In the genomic region with DNA sequence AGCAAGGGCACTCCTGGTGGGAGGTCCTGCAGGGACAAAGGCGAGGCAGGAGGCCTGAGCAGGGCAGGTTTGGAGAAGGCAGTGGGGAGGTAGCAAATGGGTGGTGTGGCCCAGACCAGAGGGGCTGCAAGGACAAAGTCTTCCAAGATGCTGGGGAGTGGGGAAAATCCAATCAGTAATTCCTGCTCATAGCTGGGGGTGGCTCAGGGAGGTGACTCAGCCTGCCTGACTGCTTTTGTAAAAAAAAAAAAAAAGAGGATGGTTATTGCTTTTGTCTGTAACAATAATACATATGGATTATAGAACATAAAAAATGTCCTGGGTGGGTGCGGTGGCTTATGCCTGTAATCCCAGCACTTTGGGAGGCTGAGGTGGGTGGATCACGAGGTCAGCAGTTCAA, we compare ENCODE assay signal across 19 cellular contexts. TPM values are rescaled to one million over a fixed set of nuclear protein-coding genes. Genes with fewer than 3 reads are reported as not detected.
DNase-seq lines count a peak whose midpoint lies in the region; ATAC-seq and TF ChIP-seq lines count a peak whose summit lies in the region.
"Had no signal": no experiment of that assay in that cellular context is flagged by ENCODE, and none has a peak within 500 bp of the region (broad histone marks: within the 10 kb centered on the region; RNA-seq: fewer than 3 reads in every experiment).

No MANE protein-coding gene starts in this region.

- no peaks in the 10 kb centered on the region for H3K36me3 Mint-ChIP-seq in brain
- no peaks in the 10 kb centered on the region for H3K36me3 Mint-ChIP-seq in activated T-cell treated with anti-CD3 and anti-CD28 coated beads, Interleukin-2, amount 50 U/mL, for 4 hours (ENCODE audit: insufficient read depth)

- no peaks in the 10 kb centered on the region for H3K79me2 ChIP-seq in SK-N-SH (ENCODE audit: insufficient read depth)

- no peaks in the 10 kb centered on the region for H4K20me1 ChIP-seq in SK-N-SH (ENCODE audit: insufficient read depth)
- H4K20me1 ChIP-seq: BLaER1 had no signal

- H3K4me3 Mint-ChIP-seq in brain, result no peak overlapping the region
- H3K4me3 Mint-ChIP-seq in activated T-cell treated with anti-CD3 and anti-CD28 coated beads, Interleukin-2, amount 50 U/mL, for 4 hours, result no peak overlapping the region

- H3K27me3 ChIP-seq in SK-N-SH (ENCODE audit: insufficient read depth) (no peaks in the 10 kb centered on the region), upper lobe of right lung (no peaks in the 10 kb centered on the region)
- H3K27me3 ChIP-seq: BLaER1 had no signal

- peak overlapping the region in 3 of 5 experiments; percentile 36 to 71 (median 70) for H3K27ac Mint-ChIP-seq in brain

- H2AFZ ChIP-seq in SK-N-SH (ENCODE audit: low read depth), result 0 out of 2 replicates have a peak overlapping the region, but pooled peaks have one; percentile 39

- POLR2A ChIA-PET in SK-N-SH (lab: Yijun Ruan, JAX), result interaction anchor here (0.6 kb wide), 1 partner anchor 215 kb away, joined by 8 read pairs; no protein-coding TSS in a partner anchor

- no peaks in the 10 kb centered on the region for H3K27me3 Mint-ChIP-seq in brain
- H3K27me3 Mint-ChIP-seq in activated T-cell treated with anti-CD3 and anti-CD28 coated beads, Interleukin-2, amount 50 U/mL, for 4 hours (ENCODE audit: low read depth), result no peaks in the 10 kb centered on the region

- CTCF ChIA-PET in SK-N-SH (lab: Yijun Ruan, JAX), result interaction anchor here (0.8 to 1.1 kb wide), 2 partner anchors 13 to 122 kb away, joined by 3 read pairs; no protein-coding TSS in a partner anchor

- peaks cover 0 to 20% of the 10 kb centered on the region in 2 experiments; a peak in 1 of 4 replicates for H3K4me1 ChIP-seq in SK-N-SH (ENCODE audit: control insufficient read depth in 1 of 2, insufficient read depth in 2 of 2, low read depth in 1 of 2, low read length in 1 of 2)
- peaks cover 7% of the 10 kb centered on the region for H3K4me1 ChIP-seq in upper lobe of right lung

- H3K4me2 ChIP-seq in SK-N-SH, result no peak overlapping the region
- H3K4me2 ChIP-seq: BLaER1 had no signal

- no peaks in the 10 kb centered on the region for H3K9me3 ChIP-seq in SK-N-SH
- H3K9me3 ChIP-seq in upper lobe of right lung, result no peaks in the 10 kb centered on the region
- H3K9me3 ChIP-seq: BLaER1 had no signal

- no peak for TF ChIP-seq RAD21 in SK-N-SH (IDR thresholded peaks at IDR 0.05; ENCODE audit: low read length)

- H3K9me2 ChIP-seq in SK-N-SH, result no peaks in the 10 kb centered on the region

- H3K27ac ChIP-seq in SK-N-SH (ENCODE audit: low read depth in 2 of 2, low read length in 1 of 2) (no peak overlapping the region), upper lobe of right lung (no peak overlapping the region)
- H3K27ac ChIP-seq: 22Rv1, BLaER1 had no signal

- DNase-seq in SK-N-SH (no peak), fibroblast of mammary gland (ENCODE audit: low read depth) (peak; percentile 29), upper lobe of right lung (peak; percentile 18), D341Med (ENCODE audit: low spot score) (no peak)
- DNase-seq in activated T-cell treated with anti-CD3 and anti-CD28 coated beads, Interleukin-2, amount 50 U/mL, for 4 hours, result no peak
- DNase-seq: DMS153, GOT3, MM.1S, NCI-H1105, NCI-H187, NCI-H446 treated with DMSO at 0.1 percent for 48 hours, NCI-H748 treated with DMSO at 0.1 percent for 48 hours had no signal

- intact Hi-C loops in upper lobe of right lung (cut with DNase I), result loop anchor here (10.0 kb wide), 1 partner anchor 117 kb away; no protein-coding TSS in a partner anchor

- H3K4me3 ChIP-seq in SK-N-SH (ENCODE audit: low read depth in 2 of 2, low read length in 1 of 2) (no peak overlapping the region), fibroblast of mammary gland (ENCODE audit: control insufficient read depth, low read depth, low read length) (no peak overlapping the region), upper lobe of right lung (no peak overlapping the region)
- H3K4me3 ChIP-seq: BLaER1, GM12878 had no signal

- H3F3A ChIP-seq in SK-N-SH (replicated peaks; ENCODE audit: insufficient read depth), result no peaks in the 10 kb centered on the region

- TF ChIP-seq EP300 in SK-N-SH (IDR thresholded peaks at IDR 0.05; ENCODE audit: borderline replicate concordance in 1 of 2, low read depth in 1 of 2, low read length in 1 of 2), result no peak

- TF ChIP-seq CTCF in SK-N-SH (IDR thresholded peaks at IDR 0.05), result no peak
- no peak for TF ChIP-seq CTCF in brain (conservative IDR thresholded peaks at IDR 0.05)
- no peak for TF ChIP-seq CTCF in fibroblast of mammary gland (conservative IDR thresholded peaks at IDR 0.05; ENCODE audit: control insufficient read depth, insufficient read depth, low read depth, low read length)
- TF ChIP-seq CTCF in upper lobe of right lung (IDR thresholded peaks at IDR 0.05), result no peak

- ATAC-seq in SK-N-SH treated with all-trans-retinoic acid at 6 μM for 48 hours (no peak), upper lobe of right lung (no peak), HG02759 (IDR thresholded peaks at IDR 0.05; ENCODE audit: unreplicated experiment) (no peak)
- ATAC-seq in activated T-cell treated with anti-CD3 and anti-CD28 coated beads, Interleukin-2, amount 50 U/mL, for 4 hours, result no peak
- ATAC-seq: HepG2 had no signal

- whole genome bisulfite sequencing in SK-N-SH (ENCODE audit: low lambda C conversion rate), result 81% methylated on average over 3 of the region's 3 CpGs

- H3K36me3 ChIP-seq in SK-N-SH (replicated peaks in 1 of 2; ENCODE audit: control insufficient read depth in 1 of 2, insufficient read depth in 2 of 2, low read length in 1 of 2), result no peaks in the 10 kb centered on the region
- no peaks in the 10 kb centered on the region for H3K36me3 ChIP-seq in upper lobe of right lung
- H3K36me3 ChIP-seq: BLaER1 had no signal

- no peak overlapping the region for H3K9ac ChIP-seq in SK-N-SH
- H3K9ac ChIP-seq: BLaER1 had no signal

- H3K4me1 Mint-ChIP-seq in brain, result peaks cover 29% of the 10 kb centered on the region
- H3K4me1 Mint-ChIP-seq in activated T-cell treated with anti-CD3 and anti-CD28 coated beads, Interleukin-2, amount 50 U/mL, for 4 hours (ENCODE audit: low read depth), result peaks cover 4% of the 10 kb centered on the region

- peaks cover 0 to 21% (median 10%) of the 10 kb centered on the region in 5 experiments for H3K9me3 Mint-ChIP-seq in brain
- no peaks in the 10 kb centered on the region for H3K9me3 Mint-ChIP-seq in activated T-cell treated with anti-CD3 and anti-CD28 coated beads, Interleukin-2, amount 50 U/mL, for 4 hours

TF ChIP-seq in SK-N-SH, 30 proteins besides CTCF, POLR2A, EP300 and RAD21:
- TF ChIP-seq NFIC (IDR thresholded peaks at IDR 0.05; ENCODE audit: borderline replicate concordance) (no peak), MEF2A (IDR thresholded peaks at IDR 0.05; ENCODE audit: borderline replicate concordance, low read depth) (no peak), MXI1 (IDR thresholded peaks at IDR 0.05; ENCODE audit: low read depth, low read length) (no peak), TAF1 (IDR thresholded peaks at IDR 0.05; ENCODE audit: borderline replicate concordance, low read depth, low read length) (no peak), JUND (IDR thresholded peaks at IDR 0.05) (no peak), TCF12 (IDR thresholded peaks at IDR 0.05) (no peak), GATA2 (CRISPR knock-in tag; IDR thresholded peaks at IDR 0.05) (no peak), CHD2 (IDR thresholded peaks at IDR 0.05; ENCODE audit: low read length, partially characterized antibody) (no peak), SMC3 (IDR thresholded peaks at IDR 0.05; ENCODE audit: low read depth, low read length) (no peak)

TF ChIP-seq in SK-N-SH treated with all-trans-retinoic acid at 6 μM for 48 hours, 23 proteins besides CTCF, POLR2A, EP300 and RAD21 (continues in another document):
- TF ChIP-seq, protein P1, sequence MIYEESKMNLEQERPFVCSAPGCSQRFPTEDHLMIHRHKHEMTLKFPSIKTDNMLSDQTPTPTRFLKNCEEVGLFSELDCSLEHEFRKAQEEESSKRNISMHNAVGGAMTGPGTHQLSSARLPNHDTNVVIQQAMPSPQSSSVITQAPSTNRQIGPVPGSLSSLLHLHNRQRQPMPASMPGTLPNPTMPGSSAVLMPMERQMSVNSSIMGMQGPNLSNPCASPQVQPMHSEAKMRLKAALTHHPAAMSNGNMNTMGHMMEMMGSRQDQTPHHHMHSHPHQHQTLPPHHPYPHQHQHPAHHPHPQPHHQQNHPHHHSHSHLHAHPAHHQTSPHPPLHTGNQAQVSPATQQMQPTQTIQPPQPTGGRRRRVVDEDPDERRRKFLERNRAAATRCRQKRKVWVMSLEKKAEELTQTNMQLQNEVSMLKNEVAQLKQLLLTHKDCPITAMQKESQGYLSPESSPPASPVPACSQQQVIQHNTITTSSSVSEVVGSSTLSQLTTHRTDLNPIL (CRISPR knock-in tag; IDR thresholded peaks at IDR 0.05; ENCODE audit: low read depth), result no peak
- TF ChIP-seq OSR1 (CRISPR knock-in tag; IDR thresholded peaks at IDR 0.05) (no peak), ZFP3 (CRISPR knock-in tag; IDR thresholded peaks at IDR 0.05) (no peak), ISL1 (CRISPR knock-in tag; IDR thresholded peaks at IDR 0.05) (no peak), ZC3H10 (CRISPR knock-in tag; IDR thresholded peaks at IDR 0.05) (no peak)
- TF ChIP-seq, protein P2, sequence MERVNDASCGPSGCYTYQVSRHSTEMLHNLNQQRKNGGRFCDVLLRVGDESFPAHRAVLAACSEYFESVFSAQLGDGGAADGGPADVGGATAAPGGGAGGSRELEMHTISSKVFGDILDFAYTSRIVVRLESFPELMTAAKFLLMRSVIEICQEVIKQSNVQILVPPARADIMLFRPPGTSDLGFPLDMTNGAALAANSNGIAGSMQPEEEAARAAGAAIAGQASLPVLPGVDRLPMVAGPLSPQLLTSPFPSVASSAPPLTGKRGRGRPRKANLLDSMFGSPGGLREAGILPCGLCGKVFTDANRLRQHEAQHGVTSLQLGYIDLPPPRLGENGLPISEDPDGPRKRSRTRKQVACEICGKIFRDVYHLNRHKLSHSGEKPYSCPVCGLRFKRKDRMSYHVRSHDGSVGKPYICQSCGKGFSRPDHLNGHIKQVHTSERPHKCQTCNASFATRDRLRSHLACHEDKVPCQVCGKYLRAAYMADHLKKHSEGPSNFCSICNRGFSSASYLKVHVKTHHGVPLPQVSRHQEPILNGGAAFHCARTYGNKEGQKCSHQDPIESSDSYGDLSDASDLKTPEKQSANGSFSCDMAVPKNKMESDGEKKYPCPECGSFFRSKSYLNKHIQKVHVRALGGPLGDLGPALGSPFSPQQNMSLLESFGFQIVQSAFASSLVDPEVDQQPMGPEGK (CRISPR knock-in tag; IDR thresholded peaks at IDR 0.05; ENCODE audit: borderline replicate concordance), result no peak

RNA-seq across cellular contexts. Expression of gene IL34, which starts 5.2 kb away (rescaled TPM):
- polyA plus RNA-seq in SK-N-SH (2012; rRNA removed) (0.18 and 0.19 TPM in 2 replicates), brain (ENCODE audit: insufficient read depth, low read depth, low replicate concordance) (6.7 TPM)
- 0.17 and 0.26 TPM in 2 replicates for polyA plus RNA-seq in SK-N-SH (2012; cell fraction: cytosol; rRNA removed)
- 0.27 and 0.36 TPM in 2 replicates for polyA plus RNA-seq in SK-N-SH (2012; cell fraction: nucleus; rRNA removed)
- 3.3 TPM for total RNA-seq in upper lobe of right lung
- total RNA-seq in activated T-cell treated with anti-CD3 and anti-CD28 coated beads, Interleukin-2, amount 50 U/mL, for 4 hours, result under 1 TPM; 0.13 to 0.24 (median 0.13) TPM
- total RNA-seq: GM12878 had no signal

RNA-seq across cellular contexts. Expression of gene MTSS2, which starts 34.3 kb away (rescaled TPM):
- polyA plus RNA-seq in SK-N-SH (2012; rRNA removed), result 41.3 and 54.1 TPM in 2 replicates
- 25.3 and 37.7 TPM in 2 replicates for polyA plus RNA-seq in SK-N-SH (2012; cell fraction: cytosol; rRNA removed)
- polyA plus RNA-seq in SK-N-SH (2012; cell fraction: nucleus; rRNA removed), result 114 and 150 TPM in 2 replicates
- 231 TPM for polyA plus RNA-seq in brain (ENCODE audit: insufficient read depth, low read depth, low replicate concordance)
- total RNA-seq in upper lobe of right lung, result 81.3 TPM
- total RNA-seq in activated T-cell treated with anti-CD3 and anti-CD28 coated beads, Interleukin-2, amount 50 U/mL, for 4 hours, result 1 to 10 TPM; 1.9 to 7.3 (median 4.3) TPM

Comparison
In these comparisons a context has a peak if more than half of its experiments do, and no peak if none do; other contexts are left out.
1. DNase-seq: peak in fibroblast of mammary gland (single experiment) and upper lobe of right lung (single experiment); none in SK-N-SH (single experiment), D341Med (single experiment) and activated T-cell treated with anti-CD3 and anti-CD28 coated beads, Interleukin-2, amount 50 U/mL, for 4 hours (single experiment).